ENCODE assay signal across 10 cellular contexts in the genomic region with DNA sequence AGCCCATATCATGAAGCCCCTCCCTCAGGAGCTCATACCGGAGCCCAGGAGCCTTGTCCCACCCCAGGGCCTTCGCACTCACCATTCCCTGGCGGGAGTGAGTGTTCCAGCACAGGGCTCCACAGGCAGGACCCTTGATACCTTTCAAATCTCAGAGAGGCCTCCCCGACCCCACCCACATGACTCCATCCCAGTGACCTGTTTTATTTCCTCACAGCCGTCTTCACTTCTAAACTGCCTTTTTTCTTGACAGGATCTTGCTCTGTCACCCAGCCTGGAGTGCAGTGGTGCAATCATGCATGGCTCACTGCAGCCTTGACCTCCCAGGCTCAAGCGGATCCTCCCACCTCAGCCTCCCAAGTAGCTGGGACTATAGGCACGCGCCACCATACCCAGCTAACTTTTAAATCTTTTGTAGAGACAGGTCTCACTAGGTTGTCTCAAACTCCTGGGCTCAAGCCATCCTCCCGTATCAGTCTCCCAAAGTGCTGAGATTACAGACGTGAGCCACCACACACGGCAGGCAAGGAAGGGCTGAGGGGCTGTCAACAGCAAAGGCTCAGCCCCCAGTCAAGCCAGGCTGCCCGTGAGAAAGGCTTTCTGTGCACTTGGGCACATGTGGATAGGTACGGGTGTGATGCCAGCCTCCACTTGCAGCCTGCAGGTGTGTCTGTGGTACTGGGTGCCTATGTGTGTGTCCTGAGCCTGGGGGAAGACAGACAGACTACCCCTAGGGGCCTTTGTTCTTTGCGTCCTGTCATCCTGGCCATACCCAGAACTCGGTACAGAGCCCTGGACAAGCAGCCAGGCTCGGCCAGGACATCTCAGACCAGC. TPM values are rescaled to one million over a fixed set of nuclear protein-coding genes. Genes with fewer than 3 reads are reported as not detected.
DNase-seq lines count a peak whose midpoint lies in the region; ATAC-seq, FAIRE-seq and TF ChIP-seq lines count a peak whose summit lies in the region.
"Had no signal": no experiment of that assay in that cellular context is flagged by ENCODE, and none has a peak within 500 bp of the region (broad histone marks: within the 10 kb centered on the region; RNA-seq: fewer than 3 reads in every experiment).

No MANE protein-coding gene starts in this region.

- DNase-seq in natural killer cell treated with Interleukin-12 subunit alpha and Interleukin-12 subunit beta and Interleukin-15 and Interleukin-18, amount 100 ng/mL, for 72 hours (ENCODE audit: low spot score) = peak; percentile 53
- DNase-seq in natural killer cell (no peak), foreskin keratinocyte (peak; percentile 58 to 78), frontal cortex (ENCODE audit: low spot score in 2 of 2) (no peak), KG1 (lab: John Stamatoyannopoulos, UW) (no peak), GM19239 (ENCODE audit: insufficient read length, low spot score) (no peak)

- H3K4me1 Mint-ChIP-seq in natural killer cell treated with Interleukin-12 subunit alpha and Interleukin-12 subunit beta and Interleukin-15 and Interleukin-18, amount 100 ng/mL, for 72 hours (ENCODE audit: low read depth in 2 of 2) = peaks cover 15 to 20% of the 10 kb centered on the region in 2 donors
- peaks cover 5 to 27% of the 10 kb centered on the region in 2 donors for H3K4me1 Mint-ChIP-seq in natural killer cell

- H3K9me3 Mint-ChIP-seq in natural killer cell treated with Interleukin-12 subunit alpha and Interleukin-12 subunit beta and Interleukin-15 and Interleukin-18, amount 100 ng/mL, for 72 hours = no peaks in the 10 kb centered on the region
- H3K9me3 Mint-ChIP-seq in natural killer cell = no peaks in the 10 kb centered on the region

- TF ChIP-seq CTCF in natural killer cell (IDR thresholded peaks at IDR 0.05) = no peak
- TF ChIP-seq CTCF in foreskin keratinocyte (conservative IDR thresholded peaks at IDR 0.05) = no peak

- ATAC-seq in natural killer cell treated with Interleukin-12 subunit alpha and Interleukin-12 subunit beta and Interleukin-15 and Interleukin-18, amount 100 ng/mL, for 72 hours = peak; percentile 1 to 29
- ATAC-seq in natural killer cell = no peak
- ATAC-seq in SK-N-SH treated with all-trans-retinoic acid at 6 μM for 48 hours = peak; percentile 4
- ATAC-seq in foreskin keratinocyte = peak; percentile 8
- no peak for ATAC-seq in GM18517 (IDR thresholded peaks at IDR 0.05; ENCODE audit: unreplicated experiment)

- H3K4me1 ChIP-seq in foreskin keratinocyte = peaks cover 11% of the 10 kb centered on the region

- peaks cover 16% of the 10 kb centered on the region for H3K36me3 Mint-ChIP-seq in natural killer cell treated with Interleukin-12 subunit alpha and Interleukin-12 subunit beta and Interleukin-15 and Interleukin-18, amount 100 ng/mL, for 72 hours
- H3K36me3 Mint-ChIP-seq in natural killer cell = no peaks in the 10 kb centered on the region

- no peaks in the 10 kb centered on the region for H3K27me3 Mint-ChIP-seq in natural killer cell treated with Interleukin-12 subunit alpha and Interleukin-12 subunit beta and Interleukin-15 and Interleukin-18, amount 100 ng/mL, for 72 hours
- no peaks in the 10 kb centered on the region for H3K27me3 Mint-ChIP-seq in natural killer cell (ENCODE audit: low read depth in 2 of 2)

- H3K27ac ChIP-seq in foreskin keratinocyte = peak overlapping the region; percentile 35
- H3K27ac ChIP-seq: WERI-Rb-1 had no signal

- no peak overlapping the region for H3K27ac Mint-ChIP-seq in natural killer cell treated with Interleukin-12 subunit alpha and Interleukin-12 subunit beta and Interleukin-15 and Interleukin-18, amount 100 ng/mL, for 72 hours
- H3K27ac Mint-ChIP-seq in natural killer cell = no peak overlapping the region

- FAIRE-seq in frontal cortex (lab: Jason Lieb, UNC) (no peak), GM19239 (lab: Jason Lieb, UNC) (no peak)

- intact Hi-C loops in natural killer cell (cut with micrococcal nuclease) = no loop called here

- no peak overlapping the region for H3K4me3 Mint-ChIP-seq in natural killer cell treated with Interleukin-12 subunit alpha and Interleukin-12 subunit beta and Interleukin-15 and Interleukin-18, amount 100 ng/mL, for 72 hours
- no peak overlapping the region for H3K4me3 Mint-ChIP-seq in natural killer cell

- no peaks in the 10 kb centered on the region for H3K27me3 ChIP-seq in foreskin keratinocyte
- H3K27me3 ChIP-seq: thyroid gland had no signal

TF ChIP-seq in SK-N-SH treated with all-trans-retinoic acid at 6 μM for 48 hours, 23 proteins besides CTCF, POLR2A, EP300 and RAD21:
- TF ChIP-seq ZNF70 (CRISPR knock-in tag; IDR thresholded peaks at IDR 0.05) (no peak), ZC3H10 (CRISPR knock-in tag; IDR thresholded peaks at IDR 0.05) (no peak), OSR1 (CRISPR knock-in tag; IDR thresholded peaks at IDR 0.05) (no peak)
- TF ChIP-seq, protein P1, sequence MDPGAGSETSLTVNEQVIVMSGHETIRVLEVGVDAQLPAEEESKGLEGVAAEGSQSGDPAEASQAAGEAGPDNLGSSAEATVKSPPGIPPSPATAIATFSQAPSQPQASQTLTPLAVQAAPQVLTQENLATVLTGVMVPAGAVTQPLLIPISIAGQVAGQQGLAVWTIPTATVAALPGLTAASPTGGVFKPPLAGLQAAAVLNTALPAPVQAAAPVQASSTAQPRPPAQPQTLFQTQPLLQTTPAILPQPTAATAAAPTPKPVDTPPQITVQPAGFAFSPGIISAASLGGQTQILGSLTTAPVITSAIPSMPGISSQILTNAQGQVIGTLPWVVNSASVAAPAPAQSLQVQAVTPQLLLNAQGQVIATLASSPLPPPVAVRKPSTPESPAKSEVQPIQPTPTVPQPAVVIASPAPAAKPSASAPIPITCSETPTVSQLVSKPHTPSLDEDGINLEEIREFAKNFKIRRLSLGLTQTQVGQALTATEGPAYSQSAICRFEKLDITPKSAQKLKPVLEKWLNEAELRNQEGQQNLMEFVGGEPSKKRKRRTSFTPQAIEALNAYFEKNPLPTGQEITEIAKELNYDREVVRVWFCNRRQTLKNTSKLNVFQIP (CRISPR knock-in tag; IDR thresholded peaks at IDR 0.05; ENCODE audit: borderline replicate concordance, low read depth) = no peak
TF ChIP-seq in SK-N-SH treated with all-trans-retinoic acid at 6 μM for 48 hours: peak in this region for 0.

RNA-seq across cellular contexts. Expression of gene RPL3, which starts 9.3 kb away (rescaled TPM):
- 1,000 to 10,000 TPM; 1,242 to 2,090 TPM for total RNA-seq in natural killer cell treated with Interleukin-12 subunit alpha and Interleukin-12 subunit beta and Interleukin-15 and Interleukin-18, amount 100 ng/mL, for 72 hours
- total RNA-seq in natural killer cell = 1,000 to 10,000 TPM; 1,534 to 1,757 (median 1,614) TPM
- 1,748 and 1,956 TPM in 2 replicates for total RNA-seq in foreskin keratinocyte
- polyA plus RNA-seq in foreskin keratinocyte = 2,461 and 2,465 TPM in 2 replicates
- 1,897 TPM for total RNA-seq in frontal cortex

RNA-seq across cellular contexts. Expression of gene SYNGR1, which starts 39.7 kb away (rescaled TPM):
- 1 to 10 TPM; 1.1 to 2.0 TPM for total RNA-seq in natural killer cell treated with Interleukin-12 subunit alpha and Interleukin-12 subunit beta and Interleukin-15 and Interleukin-18, amount 100 ng/mL, for 72 hours
- total RNA-seq in natural killer cell (10 to 100 TPM; 30.3 to 35.7 (median 31.3) TPM), foreskin keratinocyte (1.1 and 2.1 TPM in 2 replicates), frontal cortex (50.1 TPM)
- polyA plus RNA-seq in foreskin keratinocyte = 3.6 and 5.4 TPM in 2 replicates

Comparison
In these comparisons a context has a peak if more than half of its experiments do, and no peak if none do; other contexts are left out.
1. ATAC-seq: peak in natural killer cell treated with Interleukin-12 subunit alpha and Interleukin-12 subunit beta and Interleukin-15 and Interleukin-18, amount 100 ng/mL, for 72 hours (2 of 2), SK-N-SH treated with all-trans-retinoic acid at 6 μM for 48 hours (single experiment) and foreskin keratinocyte (single experiment); none in natural killer cell (0 of 3) and GM18517 (single experiment).
2. DNase-seq: peak in natural killer cell treated with Interleukin-12 subunit alpha and Interleukin-12 subunit beta and Interleukin-15 and Interleukin-18, amount 100 ng/mL, for 72 hours (single experiment) and foreskin keratinocyte (2 of 2); none in natural killer cell (single experiment), frontal cortex (0 of 2), KG1 (single experiment) and GM19239 (single experiment).
3. RNA of gene SYNGR1, which starts 39.7 kb away (total RNA-seq): 50.1 TPM in frontal cortex (single experiment) and 30.3 to 35.7 TPM in natural killer cell; 1.1 to 2.1 TPM in foreskin keratinocyte and 1.1 to 2.0 TPM in natural killer cell treated with Interleukin-12 subunit alpha and Interleukin-12 subunit beta and Interleukin-15 and Interleukin-18, amount 100 ng/mL, for 72 hours; every median in the first group is over 10 times any median in the second.